20 cellular contexts compared by ENCODE assay signal in the genomic region with DNA sequence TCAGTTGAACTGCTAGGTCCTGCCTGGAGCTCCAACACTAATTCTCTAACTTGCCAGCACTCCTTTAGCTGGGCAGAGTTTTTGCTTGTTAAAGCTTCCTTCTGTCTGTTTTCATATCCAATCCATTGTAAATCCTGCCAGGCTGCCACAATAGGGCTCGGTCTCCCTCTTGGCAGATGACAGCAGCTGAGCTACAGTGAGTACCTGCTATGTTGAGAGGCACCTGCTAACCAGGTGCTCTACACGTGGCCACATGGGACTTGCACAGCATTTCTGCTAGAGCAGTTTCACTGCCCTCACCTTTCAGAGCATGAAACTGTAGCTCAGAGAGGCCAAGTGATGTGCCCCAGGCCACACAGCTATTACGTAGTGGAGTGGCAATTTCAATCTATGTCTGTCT.
DNase-seq lines count a peak whose midpoint lies in the region; ATAC-seq lines count a peak whose summit lies in the region.
"Had no signal": no experiment of that assay in that cellular context is flagged by ENCODE, and none has a peak within 500 bp of the region (broad histone marks: within the 10 kb centered on the region; RNA-seq: fewer than 3 reads in every experiment).

No MANE protein-coding gene starts in this region.

- H3K18ac ChIP-seq in mesendoderm (ENCODE audit: low read length) = no peak overlapping the region

- no CpG with 5 or more reads among the region's 3 CpGs for WGBS in mesendoderm (ENCODE audit: extremely low coverage, insufficient coverage, low lambda C conversion rate)

- no peak overlapping the region for H4K5ac ChIP-seq in mesendoderm (ENCODE audit: low read length)

- H3K9ac ChIP-seq in mesendoderm (ENCODE audit: low read length) = no peak overlapping the region
- H3K9ac ChIP-seq: BLaER1, GM23248, SK-N-SH had no signal

- H2BK5ac ChIP-seq in mesendoderm (ENCODE audit: low read length) = no peak overlapping the region

- no peak overlapping the region for H4K8ac ChIP-seq in mesendoderm (ENCODE audit: low read depth, low read length)

- no peak overlapping the region for H3K27ac ChIP-seq in mesendoderm (ENCODE audit: low read depth, low read length)
- H3K27ac ChIP-seq: 22Rv1, BLaER1, GM23248, Peyer's patch had no signal

- no peak overlapping the region for H3K4me3 ChIP-seq in mesendoderm (ENCODE audit: low read length)
- H3K4me3 ChIP-seq: BLaER1, GM23248, MG63, Peyer's patch had no signal

- H2BK15ac ChIP-seq in mesendoderm (replicated peaks; ENCODE audit: low read depth) = no peak overlapping the region

- no peaks in the 10 kb centered on the region for H3K27me3 ChIP-seq in mesendoderm (ENCODE audit: insufficient read depth, low read length, poor library complexity)
- H3K27me3 ChIP-seq: BLaER1, MG63, Peyer's patch had no signal

- H3K4ac ChIP-seq in mesendoderm (ENCODE audit: low read depth, low read length) = no peak overlapping the region

- H3K56ac ChIP-seq in mesendoderm (ENCODE audit: low read length) = no peak overlapping the region

- no peak overlapping the region for H2BK120ac ChIP-seq in mesendoderm (ENCODE audit: low read depth, low read length)

- no peak overlapping the region for H2AK5ac ChIP-seq in mesendoderm (ENCODE audit: low read length)

- no peak overlapping the region for H3K23ac ChIP-seq in mesendoderm (ENCODE audit: low read length)

- no peaks in the 10 kb centered on the region for H3K79me2 ChIP-seq in mesendoderm (ENCODE audit: control insufficient read depth, insufficient read depth, low read length)

- peak; percentile 2 for DNase-seq in NCI-H1092 treated with DMSO at 0.1 percent for 48 hours (lab: John Stamatoyannopoulos, UW)
- no peak for DNase-seq in NCI-H1092 (lab: John Stamatoyannopoulos, UW)
- peak; percentile 73 for DNase-seq in NCI-H2029 (lab: John Stamatoyannopoulos, UW)
- DNase-seq in NCI-H2196 treated with DMSO at 0.1 percent for 48 hours (lab: John Stamatoyannopoulos, UW; ENCODE audit: unreplicated experiment) = peak; percentile 31
- DNase-seq in cerebellar cortex (ENCODE audit: low spot score) = peak; percentile 38
- no peak for DNase-seq in mesendoderm
- DNase-seq in midbrain (lab: John Stamatoyannopoulos, UW) = no peak
- DNase-seq: DMS 273 treated with DMSO at 0.1 percent for 48 hours, GM23248, MG63, NCI-H146, NCI-H2227 treated with DMSO at 0.1 percent for 48 hours, NCI-H82, Peyer's patch, Right ventricle myocardium superior, SK-N-SH had no signal

- no peak overlapping the region for H3K4me2 ChIP-seq in mesendoderm (ENCODE audit: low read length)
- H3K4me2 ChIP-seq: BLaER1, SK-N-SH had no signal

- H3K4me1 ChIP-seq in mesendoderm (ENCODE audit: control insufficient read depth, low read depth, low read length) = no peaks in the 10 kb centered on the region
- H3K4me1 ChIP-seq: BLaER1, Peyer's patch had no signal

- H3K79me1 ChIP-seq in mesendoderm (ENCODE audit: low read length) = no peaks in the 10 kb centered on the region

- no peaks in the 10 kb centered on the region for H3K36me3 ChIP-seq in mesendoderm (ENCODE audit: control insufficient read depth, insufficient read depth, low read length)
- H3K36me3 ChIP-seq: BLaER1, MG63, Peyer's patch had no signal

- no peak for ATAC-seq in HG03442 (IDR thresholded peaks at IDR 0.05; ENCODE audit: unreplicated experiment)
- ATAC-seq: HCT116 had no signal

Comparison
In these comparisons a context has a peak if more than half of its experiments do, and no peak if none do; other contexts are left out.
1. DNase-seq: peak in NCI-H1092 treated with DMSO at 0.1 percent for 48 hours (single experiment), NCI-H2029 (single experiment), NCI-H2196 treated with DMSO at 0.1 percent for 48 hours (single experiment) and cerebellar cortex (single experiment); none in NCI-H1092 (single experiment), mesendoderm (single experiment) and midbrain (single experiment).